Comparison of ENCODE assay signal across 8 cellular contexts in the genomic region with DNA sequence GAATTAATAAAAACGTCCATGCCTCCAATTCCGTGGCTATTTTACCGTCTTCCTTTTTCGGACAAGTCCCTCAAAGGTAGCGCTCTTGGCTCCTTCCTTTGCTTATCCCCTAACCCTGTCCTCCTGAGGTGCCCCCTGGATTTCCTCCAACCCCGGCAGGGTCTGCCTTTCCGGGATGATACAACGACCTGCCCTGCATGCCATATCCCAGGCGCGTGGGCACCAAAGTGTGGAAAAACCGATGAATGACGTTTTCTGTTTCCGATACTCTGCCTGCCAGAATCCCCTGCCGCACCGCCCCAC. TPM values are rescaled to one million over a fixed set of nuclear protein-coding genes. Genes with fewer than 3 reads are reported as not detected.
DNase-seq lines count a peak whose midpoint lies in the region; ATAC-seq and TF ChIP-seq lines count a peak whose summit lies in the region.

No MANE protein-coding gene starts in this region.

- H3K9me3 Mint-ChIP-seq in WTC11: no peaks in the 10 kb centered on the region
- no peaks in the 10 kb centered on the region for H3K9me3 Mint-ChIP-seq in glutamatergic neuron (ENCODE audit: unreplicated experiment)

- DNase-seq in WTC11 (ENCODE audit: low spot score) (peak; percentile 12), glutamatergic neuron (peak; percentile 15), sciatic nerve (ENCODE audit: low spot score) (no peak), Ammon's horn (ENCODE audit: low spot score) (no peak), NCI-H146 treated with DMSO at 0.1 percent for 48 hours (lab: John Stamatoyannopoulos, UW; ENCODE audit: unreplicated experiment) (no peak), GM03348 (ENCODE audit: low spot score) (no peak)

- H3K4me1 Mint-ChIP-seq in WTC11 (peaks cover 4% of the 10 kb centered on the region; the same call in 1 of the 2 replicates), glutamatergic neuron (ENCODE audit: low read depth, unreplicated experiment) (no peaks in the 10 kb centered on the region)

- H3K4me3 Mint-ChIP-seq in WTC11 (peak overlapping the region; percentile 90), glutamatergic neuron (ENCODE audit: unreplicated experiment) (peak overlapping the region; percentile 98)

- CTCF ChIA-PET in WTC11 (lab: Charles Lee): no interaction called here

- TF ChIP-seq CTCF in GM12875 (IDR thresholded peaks at IDR 0.05; ENCODE audit: borderline replicate concordance, insufficient read depth, low read depth, low read length) (no peak), WTC11 (IDR thresholded peaks at IDR 0.05) (no peak), glutamatergic neuron (IDR thresholded peaks at IDR 0.05; ENCODE audit: partially characterized antibody, unreplicated experiment) (no peak)

- peak overlapping the region; percentile 75 for H3K4me3 ChIP-seq in GM12875 (ENCODE audit: low read depth, low read length)

- H3K27me3 Mint-ChIP-seq in WTC11 (ENCODE audit: low read depth): peaks cover 16% of the 10 kb centered on the region
- H3K27me3 Mint-ChIP-seq in glutamatergic neuron (ENCODE audit: unreplicated experiment): no peaks in the 10 kb centered on the region

- H3K36me3 Mint-ChIP-seq in WTC11 (peaks cover 20% of the 10 kb centered on the region), glutamatergic neuron (ENCODE audit: unreplicated experiment) (no peaks in the 10 kb centered on the region)

- POLR2A ChIA-PET in WTC11 (lab: Charles Lee): no interaction called here

- intact Hi-C loops in sciatic nerve (cut with DNase I): no loop called here

- H3K27ac Mint-ChIP-seq in WTC11 (peak overlapping the region; percentile 86; the same call in 1 of the 2 replicates), glutamatergic neuron (ENCODE audit: unreplicated experiment) (peak overlapping the region; percentile 46)

- ATAC-seq in WTC11: peak; percentile 6
- ATAC-seq in sciatic nerve: peak; percentile 13
- ATAC-seq in HG03439 (IDR thresholded peaks at IDR 0.05; ENCODE audit: unreplicated experiment): no peak

TF ChIP-seq in WTC11, 78 proteins besides CTCF, POLR2A, EP300 and RAD21:
- TF ChIP-seq, protein P1, sequence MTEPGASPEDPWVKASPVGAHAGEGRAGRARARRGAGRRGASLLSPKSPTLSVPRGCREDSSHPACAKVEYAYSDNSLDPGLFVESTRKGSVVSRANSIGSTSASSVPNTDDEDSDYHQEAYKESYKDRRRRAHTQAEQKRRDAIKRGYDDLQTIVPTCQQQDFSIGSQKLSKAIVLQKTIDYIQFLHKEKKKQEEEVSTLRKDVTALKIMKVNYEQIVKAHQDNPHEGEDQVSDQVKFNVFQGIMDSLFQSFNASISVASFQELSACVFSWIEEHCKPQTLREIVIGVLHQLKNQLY (CRISPR knock-in tag; IDR thresholded peaks at IDR 0.05): no peak
- TF ChIP-seq, protein P2, sequence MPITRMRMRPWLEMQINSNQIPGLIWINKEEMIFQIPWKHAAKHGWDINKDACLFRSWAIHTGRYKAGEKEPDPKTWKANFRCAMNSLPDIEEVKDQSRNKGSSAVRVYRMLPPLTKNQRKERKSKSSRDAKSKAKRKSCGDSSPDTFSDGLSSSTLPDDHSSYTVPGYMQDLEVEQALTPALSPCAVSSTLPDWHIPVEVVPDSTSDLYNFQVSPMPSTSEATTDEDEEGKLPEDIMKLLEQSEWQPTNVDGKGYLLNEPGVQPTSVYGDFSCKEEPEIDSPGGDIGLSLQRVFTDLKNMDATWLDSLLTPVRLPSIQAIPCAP (CRISPR knock-in tag; IDR thresholded peaks at IDR 0.05): no peak
- TF ChIP-seq TEAD1 (CRISPR knock-in tag; IDR thresholded peaks at IDR 0.05): no peak
- TF ChIP-seq SOX15 (CRISPR knock-in tag; IDR thresholded peaks at IDR 0.05): no peak
- no peak for TF ChIP-seq ZNF232 (CRISPR knock-in tag; IDR thresholded peaks at IDR 0.05)
- TF ChIP-seq NR3C1 (CRISPR knock-in tag; conservative IDR thresholded peaks at IDR 0.05; ENCODE audit: low read depth): no peak
- TF ChIP-seq RORB (CRISPR knock-in tag; IDR thresholded peaks at IDR 0.05): no peak
- TF ChIP-seq PRRX2 (CRISPR knock-in tag; IDR thresholded peaks at IDR 0.05): no peak

RNA-seq across cellular contexts. Expression of a gene that starts 0.7 kb away (rescaled TPM):
- total RNA-seq in WTC11 (2021) (29.8 to 30.3 TPM (median 30.2 TPM) in 3 replicates), glutamatergic neuron (ENCODE audit: unreplicated experiment) (17.2 TPM), sciatic nerve (9.5 TPM)

RNA-seq across cellular contexts. Expression of a gene that starts 54.7 kb away (rescaled TPM):
- total RNA-seq in WTC11 (2021) (not detected in 3 replicates), glutamatergic neuron (ENCODE audit: unreplicated experiment) (not detected), sciatic nerve (not detected)

Comparison
In these comparisons a context has a peak if more than half of its experiments do, and no peak if none do; other contexts are left out.
1. DNase-seq: peak in WTC11 (single experiment) and glutamatergic neuron (single experiment); none in sciatic nerve (single experiment), Ammon's horn (single experiment), NCI-H146 treated with DMSO at 0.1 percent for 48 hours (single experiment) and GM03348 (single experiment).